In genomic region chr1:228456252-228457016, GRCh38 we compare ENCODE assay signal across 8 cellular contexts. TPM values are rescaled to one million over a fixed set of nuclear protein-coding genes. Genes with fewer than 3 reads are reported as not detected.
DNase-seq lines count a peak whose midpoint lies in the region; ATAC-seq and TF ChIP-seq lines count a peak whose summit lies in the region.

No MANE protein-coding gene starts in this region.

- peaks cover 15% of the 10 kb centered on the region for H3K4me1 Mint-ChIP-seq in endothelial cell (ENCODE audit: unreplicated experiment)

- TF ChIP-seq CTCF in GM12865 (IDR thresholded peaks at IDR 0.05; ENCODE audit: insufficient read depth, low read depth, low read length, missing control alignments) (no peak), RWPE2 (IDR thresholded peaks at IDR 0.05; ENCODE audit: poor library complexity, severe bottlenecking) (no peak), endothelial cell (IDR thresholded peaks at IDR 0.05; ENCODE audit: unreplicated experiment) (no peak), parathyroid adenoma (IDR thresholded peaks at IDR 0.05) (no peak)

- no peak for ATAC-seq in RWPE2 (ENCODE audit: low read depth)
- ATAC-seq in GM19035 (IDR thresholded peaks at IDR 0.05; ENCODE audit: unreplicated experiment): no peak

- H3K4me1 ChIP-seq in RWPE2 (ENCODE audit: insufficient read depth, poor library complexity, severe bottlenecking) (no peaks in the 10 kb centered on the region), parathyroid adenoma (no peaks in the 10 kb centered on the region)

- H3K9me3 ChIP-seq in RWPE2 (ENCODE audit: severe bottlenecking): no peaks in the 10 kb centered on the region
- H3K9me3 ChIP-seq in parathyroid adenoma (ENCODE audit: control insufficient read depth, low read length): no peaks in the 10 kb centered on the region

- H3K4me3 ChIP-seq in GM12865 (ENCODE audit: low read depth, low read length): peak overlapping the region; percentile 80
- peak overlapping the region; percentile 85 for H3K4me3 ChIP-seq in RWPE2 (ENCODE audit: severe bottlenecking)
- peak overlapping the region; percentile 87 for H3K4me3 ChIP-seq in parathyroid adenoma (ENCODE audit: low read depth, low read length)

- DNase-seq in GM12865 (ENCODE audit: low read depth): no peak
- no peak for DNase-seq in RWPE2 (ENCODE audit: low spot score)
- DNase-seq in endothelial cell (ENCODE audit: low spot score): no peak
- DNase-seq in GM03348 (ENCODE audit: low spot score): no peak
- no peak for DNase-seq in mesenteric fat pad (ENCODE audit: low spot score)
- DNase-seq in kidney glomerular epithelial cell (lab: John Stamatoyannopoulos, UW): no peak

- no peaks in the 10 kb centered on the region for H3K79me2 ChIP-seq in parathyroid adenoma

- H3K27ac ChIP-seq in RWPE2 (ENCODE audit: poor library complexity, severe bottlenecking): peak overlapping the region; percentile 61
- H3K27ac ChIP-seq in parathyroid adenoma: no peak overlapping the region

- H3K27me3 ChIP-seq in RWPE2 (ENCODE audit: insufficient read depth, poor library complexity, severe bottlenecking): no peaks in the 10 kb centered on the region
- H3K27me3 ChIP-seq in parathyroid adenoma (ENCODE audit: control insufficient read depth, insufficient read depth, low read length): no peaks in the 10 kb centered on the region

- no peak overlapping the region for H3K9ac ChIP-seq in parathyroid adenoma

- H2AFZ ChIP-seq in parathyroid adenoma: no peak overlapping the region

- peaks cover 8% of the 10 kb centered on the region for H3K27me3 Mint-ChIP-seq in endothelial cell (ENCODE audit: unreplicated experiment)

- no peaks in the 10 kb centered on the region for H3K9me3 Mint-ChIP-seq in endothelial cell (ENCODE audit: unreplicated experiment)

- H3K36me3 Mint-ChIP-seq in endothelial cell (ENCODE audit: low read depth, unreplicated experiment): peaks cover 6% of the 10 kb centered on the region

- H3K36me3 ChIP-seq in RWPE2 (ENCODE audit: low read depth) (no peaks in the 10 kb centered on the region), parathyroid adenoma (ENCODE audit: control insufficient read depth, insufficient read depth, low read length) (no peaks in the 10 kb centered on the region)

- H3K4me3 Mint-ChIP-seq in endothelial cell (ENCODE audit: unreplicated experiment): peak overlapping the region; percentile 94

- H3K27ac Mint-ChIP-seq in endothelial cell (ENCODE audit: unreplicated experiment): no peak overlapping the region

- H3K4me2 ChIP-seq in parathyroid adenoma (ENCODE audit: low read length): peak overlapping the region; percentile 95

RNA-seq across cellular contexts. Expression of gene RNF187, which starts 30.7 kb away (rescaled TPM):
- total RNA-seq in endothelial cell (ENCODE audit: unreplicated experiment) (153 TPM), mesenteric fat pad (82.4 TPM)

RNA-seq across cellular contexts. Expression of gene TRIM17, which starts 39.8 kb away (rescaled TPM):
- 2.3 TPM for total RNA-seq in endothelial cell (ENCODE audit: unreplicated experiment)
- not detected for total RNA-seq in mesenteric fat pad

RNA-seq across cellular contexts. Expression of gene TRIM11, which starts 49.8 kb away (rescaled TPM):
- total RNA-seq in endothelial cell (ENCODE audit: unreplicated experiment) (39.9 TPM), mesenteric fat pad (12.2 TPM)
